ENCODE assay signal across 16 cellular contexts in genomic region chr3:184645304-184645703, GRCh38.
DNase-seq lines count a peak whose midpoint lies in the region; ATAC-seq and TF ChIP-seq lines count a peak whose summit lies in the region.
"Had no signal": no experiment of that assay in that cellular context is flagged by ENCODE, and none has a peak within 500 bp of the region (broad histone marks: within the 10 kb centered on the region; RNA-seq: fewer than 3 reads in every experiment).

No MANE protein-coding gene starts in this region.

- no peak overlapping the region for H2BK15ac ChIP-seq in mesendoderm (replicated peaks; ENCODE audit: low read depth)

- no peak overlapping the region for H2BK5ac ChIP-seq in mesendoderm (ENCODE audit: low read length)

- no peaks in the 10 kb centered on the region for H3K27me3 Mint-ChIP-seq in Calu3 (ENCODE audit: unreplicated experiment)
- H3K27me3 Mint-ChIP-seq: activated CD4-positive, alpha-beta T cell treated with anti-CD3 and anti-CD28 coated beads, Interleukin-2, amount 10 ng/mL, durations not matched to agents 7 days and 5 days had no signal

- no peak overlapping the region for H3K56ac ChIP-seq in mesendoderm (ENCODE audit: low read length)

- peak; percentile 55 for DNase-seq in Calu3
- DNase-seq in NCI-H146 (lab: John Stamatoyannopoulos, UW) = peak; percentile 73
- peak; percentile 55 to 85 (median 77) for DNase-seq in body of pancreas
- peak; percentile 78 for DNase-seq in mesendoderm
- DNase-seq in amniotic stem cell (lab: John Stamatoyannopoulos, UW) = no peak
- DNase-seq in NCI-H1694 (lab: John Stamatoyannopoulos, UW) = no peak
- no peak for DNase-seq in MV-4-11 (lab: John Stamatoyannopoulos, UW)
- DNase-seq in inferior parietal cortex (ENCODE audit: extremely low spot score) = no peak
- DNase-seq: activated CD4-positive, alpha-beta T cell treated with anti-CD3 and anti-CD28 coated beads, Interleukin-2, amount 10 ng/mL, durations not matched to agents 7 days and 5 days; activated T-cell treated with anti-CD3 and anti-CD28 coated beads, Interleukin-2, amount 50 U/mL, for 72 hours; BE2C; gastrocnemius medialis; Karpas-422; naive thymus-derived CD4-positive, alpha-beta T cell; stimulated activated naive CD8-positive, alpha-beta T cell treated with anti-CD3 and anti-CD28 coated beads, Interleukin-15, Interleukin-2, amounts not matched to agents 100 U/mL and 50 U/mL, for 24 hours; T-helper 2 cell had no signal

- intact Hi-C loops in Calu3 (cut with micrococcal nuclease; ENCODE audit: unreplicated experiment) (no loop called here), body of pancreas (cut with DNase I) (no loop called here)

- H3K79me1 ChIP-seq in mesendoderm (ENCODE audit: low read length) = no peaks in the 10 kb centered on the region

- H3K79me2 ChIP-seq in mesendoderm (ENCODE audit: control insufficient read depth, insufficient read depth, low read length) = no peaks in the 10 kb centered on the region

- no peaks in the 10 kb centered on the region for H3K9me3 Mint-ChIP-seq in Calu3 (ENCODE audit: low read depth, unreplicated experiment)
- H3K9me3 Mint-ChIP-seq: activated CD4-positive, alpha-beta T cell treated with anti-CD3 and anti-CD28 coated beads, Interleukin-2, amount 10 ng/mL, durations not matched to agents 7 days and 5 days; activated T-cell treated with anti-CD3 and anti-CD28 coated beads, Interleukin-2, amount 50 U/mL, for 72 hours; naive thymus-derived CD4-positive, alpha-beta T cell had no signal

- H2AK5ac ChIP-seq in mesendoderm (ENCODE audit: low read length) = no peak overlapping the region

- H3K4me1 ChIP-seq in body of pancreas = peaks cover 14% of the 10 kb centered on the region
- H3K4me1 ChIP-seq in mesendoderm (ENCODE audit: control insufficient read depth, low read depth, low read length) = peaks cover 28% of the 10 kb centered on the region
- H3K4me1 ChIP-seq: gastrocnemius medialis had no signal

- H3K4me3 Mint-ChIP-seq in Calu3 (ENCODE audit: low read depth, unreplicated experiment) = no peak overlapping the region
- H3K4me3 Mint-ChIP-seq: activated CD4-positive, alpha-beta T cell treated with anti-CD3 and anti-CD28 coated beads, Interleukin-2, amount 10 ng/mL, durations not matched to agents 7 days and 5 days; activated T-cell treated with anti-CD3 and anti-CD28 coated beads, Interleukin-2, amount 50 U/mL, for 72 hours; naive thymus-derived CD4-positive, alpha-beta T cell had no signal

- TF ChIP-seq CTCF in Calu3 (IDR thresholded peaks at IDR 0.05; ENCODE audit: unreplicated experiment) = no peak
- no peak for TF ChIP-seq CTCF in body of pancreas (IDR thresholded peaks at IDR 0.05)

- H2BK120ac ChIP-seq in mesendoderm (ENCODE audit: low read depth, low read length) = no peak overlapping the region

- H3K4me2 ChIP-seq in mesendoderm (ENCODE audit: low read length) = no peak overlapping the region

- H3K9ac ChIP-seq in mesendoderm (ENCODE audit: low read length) = no peak overlapping the region

- H3K18ac ChIP-seq in mesendoderm (ENCODE audit: low read length) = no peak overlapping the region

- H3K9me3 ChIP-seq in body of pancreas = no peaks in the 10 kb centered on the region
- H3K9me3 ChIP-seq: BE2C, gastrocnemius medialis had no signal

- TF ChIP-seq POLR2A in body of pancreas (IDR thresholded peaks at IDR 0.05) = no peak

- H3K4me1 Mint-ChIP-seq in Calu3 (ENCODE audit: low read depth, unreplicated experiment) = peaks cover 13% of the 10 kb centered on the region
- H3K4me1 Mint-ChIP-seq: activated CD4-positive, alpha-beta T cell treated with anti-CD3 and anti-CD28 coated beads, Interleukin-2, amount 10 ng/mL, durations not matched to agents 7 days and 5 days had no signal

- no peak overlapping the region for H4K5ac ChIP-seq in mesendoderm (ENCODE audit: low read length)

- CTCF ChIA-PET in Calu3 (lab: Charles Lee) = interaction anchor here (0.5 kb wide), 2 partner anchors 70 to 149 kb away, joined by 4 to 6 read pairs; no protein-coding TSS in a partner anchor

- no peak overlapping the region for H3K23ac ChIP-seq in mesendoderm (ENCODE audit: low read length)

- WGBS in body of pancreas, 2 donors = 8 to 38% methylated on average over 1 of the region's 1 CpG
- WGBS in mesendoderm (ENCODE audit: extremely low coverage, insufficient coverage, low lambda C conversion rate) = no CpG with 5 or more reads among the region's 1 CpG

- peaks cover 5% of the 10 kb centered on the region for H3K36me3 Mint-ChIP-seq in Calu3 (ENCODE audit: insufficient read depth, unreplicated experiment)
- H3K36me3 Mint-ChIP-seq: naive thymus-derived CD4-positive, alpha-beta T cell had no signal

- peak; percentile 97 for ATAC-seq in body of pancreas
- ATAC-seq: activated T-cell treated with anti-CD3 and anti-CD28 coated beads, Interleukin-2, amount 50 U/mL, for 72 hours; gastrocnemius medialis; naive thymus-derived CD4-positive, alpha-beta T cell; stimulated activated naive CD8-positive, alpha-beta T cell treated with anti-CD3 and anti-CD28 coated beads, Interleukin-15, Interleukin-2, amounts not matched to agents 100 U/mL and 50 U/mL, for 24 hours had no signal

- no peak overlapping the region for H3K4ac ChIP-seq in mesendoderm (ENCODE audit: low read depth, low read length)

- H3K4me3 ChIP-seq in body of pancreas = no peak overlapping the region
- H3K4me3 ChIP-seq in mesendoderm (ENCODE audit: low read length) = no peak overlapping the region
- H3K4me3 ChIP-seq: gastrocnemius medialis had no signal

- H4K8ac ChIP-seq in mesendoderm (ENCODE audit: low read depth, low read length) = no peak overlapping the region

- H3K27ac Mint-ChIP-seq in Calu3 (ENCODE audit: unreplicated experiment) = peak overlapping the region; percentile 15
- H3K27ac Mint-ChIP-seq: activated CD4-positive, alpha-beta T cell treated with anti-CD3 and anti-CD28 coated beads, Interleukin-2, amount 10 ng/mL, durations not matched to agents 7 days and 5 days; activated T-cell treated with anti-CD3 and anti-CD28 coated beads, Interleukin-2, amount 50 U/mL, for 72 hours; naive thymus-derived CD4-positive, alpha-beta T cell had no signal

- H3K27ac ChIP-seq in body of pancreas (peak overlapping the region; percentile 21 to 55 (median 38)), mesendoderm (ENCODE audit: low read depth, low read length) (no peak overlapping the region)
- H3K27ac ChIP-seq: gastrocnemius medialis had no signal

- BruUV-seq in Calu3 (replicated peaks; lab: Mats Ljungman, UMichigan) = no TSS peak

- H3K27me3 ChIP-seq in body of pancreas (no peaks in the 10 kb centered on the region), mesendoderm (ENCODE audit: insufficient read depth, low read length, poor library complexity) (no peaks in the 10 kb centered on the region)
- H3K27me3 ChIP-seq: BE2C, gastrocnemius medialis had no signal

- no peaks in the 10 kb centered on the region for H3K36me3 ChIP-seq in body of pancreas (replicated peaks in 1 of 2; ENCODE audit: insufficient read depth in 1 of 2, low read depth in 2 of 2)
- H3K36me3 ChIP-seq in mesendoderm (ENCODE audit: control insufficient read depth, insufficient read depth, low read length) = no peaks in the 10 kb centered on the region
- H3K36me3 ChIP-seq: BE2C, gastrocnemius medialis had no signal

Comparison
In these comparisons a context has a peak if more than half of its experiments do, and no peak if none do; other contexts are left out.
1. DNase-seq: peak in Calu3 (single experiment), NCI-H146 (single experiment), body of pancreas (4 of 4) and mesendoderm (single experiment); none in amniotic stem cell (single experiment), NCI-H1694 (single experiment), MV-4-11 (single experiment) and inferior parietal cortex (single experiment).